ENCODE assay signal across 22 cellular contexts in the genomic region with DNA sequence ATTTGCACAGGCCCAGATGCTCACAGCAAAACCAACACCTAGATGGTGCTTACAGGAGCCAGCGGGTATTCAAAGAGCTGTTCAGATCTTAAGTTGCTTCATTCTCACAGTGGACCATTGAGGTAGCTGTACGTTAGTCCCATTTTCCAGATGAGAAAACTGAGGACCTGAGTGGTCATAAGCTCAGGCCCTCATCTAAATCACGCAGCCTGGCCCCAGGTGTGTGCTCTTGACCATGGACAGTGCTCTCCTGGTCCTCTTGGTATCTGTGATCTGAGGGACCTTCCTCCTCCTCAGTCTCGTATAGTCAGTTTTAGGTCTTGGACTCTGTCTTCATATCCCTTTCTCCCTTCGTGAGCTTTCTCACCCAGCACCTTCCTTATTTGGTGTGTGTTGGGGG. TPM values are rescaled to one million over a fixed set of nuclear protein-coding genes. Genes with fewer than 3 reads are reported as not detected.
DNase-seq lines count a peak whose midpoint lies in the region; ATAC-seq and TF ChIP-seq lines count a peak whose summit lies in the region.
"Had no signal": no experiment of that assay in that cellular context is flagged by ENCODE, and none has a peak within 500 bp of the region (broad histone marks: within the 10 kb centered on the region; RNA-seq: fewer than 3 reads in every experiment).

No MANE protein-coding gene starts in this region.

- H3K4me1 Mint-ChIP-seq in CD14-positive monocyte (no peaks in the 10 kb centered on the region), T-helper 17 cell (peaks cover 5% of the 10 kb centered on the region)
- H3K4me1 Mint-ChIP-seq: activated naive CD4-positive, alpha-beta T cell treated with anti-CD3 and anti-CD28 coated beads, Interleukin-2, amount 50 U/mL, for 24 hours; CD4-positive, alpha-beta memory T cell had no signal

- ATAC-seq in T-helper 17 cell = no peak

- H3K9me3 ChIP-seq in T-helper 17 cell (ENCODE audit: control insufficient read depth, low read length, poor library complexity, severe bottlenecking) = no peaks in the 10 kb centered on the region
- no peaks in the 10 kb centered on the region for H3K9me3 ChIP-seq in stomach
- H3K9me3 ChIP-seq: mucosa of descending colon, prostate gland had no signal

- TF ChIP-seq POLR2A in stomach (IDR thresholded peaks at IDR 0.05) = no peak

- no peak overlapping the region for H3K4me3 ChIP-seq in stomach
- H3K4me3 ChIP-seq: mucosa of descending colon, prostate gland had no signal

- H3K27me3 ChIP-seq in layer of hippocampus (ENCODE audit: control insufficient read depth, insufficient read depth, low read length) = no peaks in the 10 kb centered on the region
- H3K27me3 ChIP-seq in stomach = no peaks in the 10 kb centered on the region
- H3K27me3 ChIP-seq: foreskin keratinocyte had no signal

- intact Hi-C loops in CD14-positive monocyte (cut with micrococcal nuclease) (no loop called here), stomach (cut with DNase I; ENCODE audit: low total_unique reads) (no loop called here)

- H3K9me3 Mint-ChIP-seq in CD14-positive monocyte = no peaks in the 10 kb centered on the region
- H3K9me3 Mint-ChIP-seq: activated naive CD4-positive, alpha-beta T cell treated with anti-CD3 and anti-CD28 coated beads, Interleukin-2, amount 50 U/mL, for 24 hours; activated T-helper 1 cell treated with anti-CD3 and anti-CD28 coated beads, Interleukin-12 subunit alpha, Interleukin-12 subunit beta, Interleukin-2, Interleukin-4 antibody, amounts not matched to agents 30 ng/mL and 10 ng/mL and 1 ng/mL, durations not matched to agents 14 hours and 24 hours and 36 hours; CD4-positive, alpha-beta memory T cell had no signal

- H3K4me3 Mint-ChIP-seq in CD14-positive monocyte (peak overlapping the region in 1 of 2 donors; percentile 14), T-helper 17 cell (peak overlapping the region; percentile 41)
- H3K4me3 Mint-ChIP-seq: activated naive CD4-positive, alpha-beta T cell treated with anti-CD3 and anti-CD28 coated beads, Interleukin-2, amount 50 U/mL, for 24 hours; activated T-helper 1 cell treated with anti-CD3 and anti-CD28 coated beads, Interleukin-12 subunit alpha, Interleukin-12 subunit beta, Interleukin-2, Interleukin-4 antibody, amounts not matched to agents 30 ng/mL and 10 ng/mL and 1 ng/mL, durations not matched to agents 14 hours and 24 hours and 36 hours; CD4-positive, alpha-beta memory T cell had no signal

- peaks cover 0 to 17% (median 8%) of the 10 kb centered on the region in 4 donors for H3K4me1 ChIP-seq in stomach
- H3K4me1 ChIP-seq: prostate gland had no signal

- peak; percentile 13 for DNase-seq in CD14-positive monocyte (ENCODE audit: low spot score)
- no peak for DNase-seq in T-helper 17 cell
- no peak for DNase-seq in stomach
- no peak for DNase-seq in activated CD8-positive, alpha-beta memory T cell treated with anti-CD3 and anti-CD28 coated beads, Interleukin-2, amount 50 U/mL, for 4 hours
- no peak for DNase-seq in GM19240 (ENCODE audit: insufficient read length, low spot score)
- no peak for DNase-seq in LoVo (ENCODE audit: low spot score)
- DNase-seq: CD4-positive, alpha-beta memory T cell; cerebellar nuclear complex; effector CD4-positive, alpha-beta T cell; NCI-H1105; NCI-H1930; T-helper 9 cell had no signal

- H3K36me3 Mint-ChIP-seq in CD14-positive monocyte (no peaks in the 10 kb centered on the region), T-helper 17 cell (ENCODE audit: low read depth) (no peaks in the 10 kb centered on the region)
- H3K36me3 Mint-ChIP-seq: activated naive CD4-positive, alpha-beta T cell treated with anti-CD3 and anti-CD28 coated beads, Interleukin-2, amount 50 U/mL, for 24 hours; CD4-positive, alpha-beta memory T cell had no signal

- H3K27ac Mint-ChIP-seq in CD14-positive monocyte (no peak overlapping the region), T-helper 17 cell (no peak overlapping the region)
- H3K27ac Mint-ChIP-seq: activated naive CD4-positive, alpha-beta T cell treated with anti-CD3 and anti-CD28 coated beads, Interleukin-2, amount 50 U/mL, for 24 hours; activated T-helper 1 cell treated with anti-CD3 and anti-CD28 coated beads, Interleukin-12 subunit alpha, Interleukin-12 subunit beta, Interleukin-2, Interleukin-4 antibody, amounts not matched to agents 30 ng/mL and 10 ng/mL and 1 ng/mL, durations not matched to agents 14 hours and 24 hours and 36 hours had no signal

- 83 to 94% (median 91%) methylated on average over 5 of the region's 5 CpGs for WGBS in stomach, 5 donors

- H3K36me3 ChIP-seq in stomach = peaks cover 0 to 35% (median 23%) of the 10 kb centered on the region in 4 donors
- H3K36me3 ChIP-seq: prostate gland had no signal

- peak overlapping the region; percentile 90 for H3K27ac ChIP-seq in layer of hippocampus (ENCODE audit: low read depth, low read length)
- peak overlapping the region in 3 of 5 donors; percentile 3 to 80 (median 13) for H3K27ac ChIP-seq in stomach
- H3K27ac ChIP-seq: foreskin keratinocyte, prostate gland had no signal

- TF ChIP-seq CTCF in CD14-positive monocyte (IDR thresholded peaks at IDR 0.05) (no peak), stomach (IDR thresholded peaks at IDR 0.05) (no peak)

- no peak for TF ChIP-seq EP300 in stomach (IDR thresholded peaks at IDR 0.05)

- H3K27me3 Mint-ChIP-seq in CD14-positive monocyte (ENCODE audit: low read depth in 3 of 3) = peaks cover 0 to 11% (median 3%) of the 10 kb centered on the region in 3 donors
- H3K27me3 Mint-ChIP-seq in T-helper 17 cell = peaks cover 7% of the 10 kb centered on the region
- H3K27me3 Mint-ChIP-seq: activated naive CD4-positive, alpha-beta T cell treated with anti-CD3 and anti-CD28 coated beads, Interleukin-2, amount 50 U/mL, for 24 hours; CD4-positive, alpha-beta memory T cell had no signal

RNA-seq across cellular contexts. Expression of a gene that starts 43.7 kb away (rescaled TPM):
- polyA plus RNA-seq in CD14-positive monocyte (1 to 10 TPM in 1 of 2 donors, under 1 TPM in 1; 0.84 to 4.7 TPM), stomach (10 to 100 TPM; 26.3 to 31.5 (median 27.0) TPM)
- total RNA-seq in T-helper 17 cell (under 1 TPM; 0.30 to 0.55 TPM), stomach (10 to 100 TPM; 45.9 to 81.2 (median 69.5) TPM)
- total RNA-seq: activated T-helper 1 cell treated with anti-CD3 and anti-CD28 coated beads, Interleukin-12 subunit alpha, Interleukin-12 subunit beta, Interleukin-2, Interleukin-4 antibody, amounts not matched to agents 30 ng/mL and 10 ng/mL and 1 ng/mL, durations not matched to agents 14 hours and 24 hours and 36 hours had no signal

RNA-seq across cellular contexts. Expression of a gene that starts 50.6 kb away (rescaled TPM):
- not detected for polyA plus RNA-seq in CD14-positive monocyte
- total RNA-seq in T-helper 17 cell = not detected
- total RNA-seq in stomach = not detected
- polyA plus RNA-seq in stomach = not detected
- total RNA-seq: activated T-helper 1 cell treated with anti-CD3 and anti-CD28 coated beads, Interleukin-12 subunit alpha, Interleukin-12 subunit beta, Interleukin-2, Interleukin-4 antibody, amounts not matched to agents 30 ng/mL and 10 ng/mL and 1 ng/mL, durations not matched to agents 14 hours and 24 hours and 36 hours; CD4-positive, alpha-beta memory T cell; epithelial cell of proximal tubule; foreskin keratinocyte; mucosa of descending colon; subcutaneous adipose tissue; urinary bladder had no signal
- polyA plus RNA-seq: CD4-positive, alpha-beta memory T cell; foreskin keratinocyte; liver; urinary bladder had no signal

RNA-seq across cellular contexts. Expression of a gene that starts 55.5 kb away (rescaled TPM):
- not detected for polyA plus RNA-seq in CD14-positive monocyte
- not detected for total RNA-seq in T-helper 17 cell
- total RNA-seq in stomach = 10 to 100 TPM in 3 of 5 donors, 1 to 10 TPM in 1, not detected in 1; 4.1 to 81.1 (median 13.3) TPM
- under 1 TPM; 0.19 to 0.90 (median 0.31) TPM for polyA plus RNA-seq in stomach
- total RNA-seq: activated T-helper 1 cell treated with anti-CD3 and anti-CD28 coated beads, Interleukin-12 subunit alpha, Interleukin-12 subunit beta, Interleukin-2, Interleukin-4 antibody, amounts not matched to agents 30 ng/mL and 10 ng/mL and 1 ng/mL, durations not matched to agents 14 hours and 24 hours and 36 hours; CD4-positive, alpha-beta memory T cell; epithelial cell of proximal tubule; liver had no signal
- polyA plus RNA-seq: CD4-positive, alpha-beta memory T cell had no signal

Comparison
In these comparisons a context has a peak if more than half of its experiments do, and no peak if none do; other contexts are left out.
1. RNA of a gene that starts 43.7 kb away (total RNA-seq): 45.9 to 81.2 TPM in stomach; 0.30 to 0.55 TPM in T-helper 17 cell; every median in the first group is over 10 times any median in the second.